12 cellular contexts compared by ENCODE assay signal in the genomic region with DNA sequence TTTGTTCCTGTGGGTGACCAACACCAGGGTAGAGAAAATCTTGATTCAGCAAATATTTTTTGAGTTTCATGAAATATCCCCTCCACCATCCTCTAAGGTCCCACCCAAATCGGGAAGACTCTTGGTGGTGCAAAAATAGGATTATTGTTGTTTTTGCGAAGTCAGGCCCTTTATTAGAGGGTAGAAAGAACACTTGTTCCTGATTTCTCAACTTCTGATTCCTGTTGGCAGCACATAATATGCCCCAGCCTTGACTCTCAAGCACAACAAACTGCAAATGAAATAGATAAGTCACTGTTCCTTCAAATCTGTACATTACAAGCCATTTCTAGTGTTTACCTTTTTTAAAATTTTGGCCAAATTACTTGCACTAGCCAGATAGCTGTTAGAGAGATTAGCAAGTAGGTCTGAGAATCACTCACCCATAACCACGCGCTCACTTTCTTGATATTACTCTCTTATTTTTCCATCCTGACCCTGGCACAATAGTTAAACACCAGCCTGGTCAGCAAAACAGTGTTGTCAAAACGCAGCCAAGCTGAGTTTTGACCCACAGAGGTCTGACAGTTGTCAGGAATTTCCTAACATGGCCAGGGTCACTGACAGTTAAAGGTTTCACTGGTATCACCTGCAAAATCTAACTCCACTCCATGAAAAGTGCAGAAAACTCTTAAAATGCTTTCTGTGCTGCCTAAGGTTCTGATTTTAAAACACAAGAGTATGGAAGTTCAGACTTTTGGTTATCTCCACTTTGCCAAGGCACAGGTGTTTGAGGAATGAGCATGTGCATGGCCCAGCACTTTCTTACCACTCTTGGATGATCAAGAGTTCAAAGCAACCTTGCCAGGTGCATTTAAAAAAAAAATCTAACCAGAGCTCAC.
DNase-seq lines count a peak whose midpoint lies in the region; ATAC-seq and TF ChIP-seq lines count a peak whose summit lies in the region.
"Had no signal": no experiment of that assay in that cellular context is flagged by ENCODE, and none has a peak within 500 bp of the region (broad histone marks: within the 10 kb centered on the region; RNA-seq: fewer than 3 reads in every experiment).

No MANE protein-coding gene starts in this region.

- peaks cover 3% of the 10 kb centered on the region for H3K36me3 Mint-ChIP-seq in mesothelial cell of epicardium
- H3K36me3 Mint-ChIP-seq in neural progenitor cell, result no peaks in the 10 kb centered on the region

- H3K36me3 ChIP-seq in neural progenitor cell, result no peaks in the 10 kb centered on the region

- no peaks in the 10 kb centered on the region for H3K4me1 ChIP-seq in neural progenitor cell

- no peak overlapping the region for H3K9ac ChIP-seq in neural progenitor cell

- no peaks in the 10 kb centered on the region for H3K79me2 ChIP-seq in neural progenitor cell (ENCODE audit: low read depth)

- H3K27me3 ChIP-seq in HL-60 (ENCODE audit: insufficient read depth, poor library complexity, severe bottlenecking) (no peaks in the 10 kb centered on the region), neural progenitor cell (no peaks in the 10 kb centered on the region)

- CTCF ChIA-PET in GM10248 (lab: Yijun Ruan, JAX), result interaction anchor here (1.1 to 1.6 kb wide), 3 partner anchors 16 to 56 kb away, joined by 3 to 6 read pairs (median 3); no protein-coding TSS in a partner anchor

- no peaks in the 10 kb centered on the region for H4K20me1 ChIP-seq in neural progenitor cell (ENCODE audit: low read depth)

- DNase-seq in HL-60 (ENCODE audit: low read depth in 1 of 2, low spot score in 1 of 2), result no peak
- DNase-seq in mesothelial cell of epicardium (ENCODE audit: low spot score in 2 of 2, unreplicated experiment in 2 of 2), result no peak
- DNase-seq in DMS153 (lab: John Stamatoyannopoulos, UW), result no peak
- no peak for DNase-seq in neural progenitor cell (ENCODE audit: low spot score)
- DNase-seq in GM10248 (ENCODE audit: extremely low spot score), result no peak
- DNase-seq: DMS79 treated with DMSO at 0.1 percent for 48 hours; HCEC 1CT; NCI-H1048; stimulated activated CD4-positive, alpha-beta T cell treated with anti-CD3 and anti-CD28 coated beads, Interleukin-4, amount 100 ng/mL, for 4 hours had no signal

- H3K4me1 Mint-ChIP-seq in mesothelial cell of epicardium, result peaks cover 33% of the 10 kb centered on the region
- peaks cover 13% of the 10 kb centered on the region for H3K4me1 Mint-ChIP-seq in neural progenitor cell

- no peak overlapping the region for H2AFZ ChIP-seq in neural progenitor cell (replicated peaks)

- peak; percentile 66 for ATAC-seq in GM18498 (IDR thresholded peaks at IDR 0.05; ENCODE audit: unreplicated experiment)
- ATAC-seq in GM21528 (IDR thresholded peaks at IDR 0.05; ENCODE audit: low FRiP score, unreplicated experiment), result peak; percentile 49
- ATAC-seq in HG03045 (IDR thresholded peaks at IDR 0.05; ENCODE audit: unreplicated experiment), result no peak

- H3K27ac ChIP-seq in HL-60 (replicated peaks) (peak overlapping the region; percentile 49), neural progenitor cell (no peak overlapping the region)

- H3K27me3 Mint-ChIP-seq in mesothelial cell of epicardium (ENCODE audit: low read depth) (no peaks in the 10 kb centered on the region), neural progenitor cell (ENCODE audit: insufficient read depth, low read depth) (peaks cover 7% of the 10 kb centered on the region)

- H3K4me3 ChIP-seq in HL-60 (replicated peaks; ENCODE audit: insufficient read depth, low read length), result no peak overlapping the region
- H3K4me3 ChIP-seq in neural progenitor cell, result no peak overlapping the region

- H3K27ac Mint-ChIP-seq in mesothelial cell of epicardium, result peak overlapping the region; percentile 41
- H3K27ac Mint-ChIP-seq in neural progenitor cell, result no peak overlapping the region

- peaks cover 4% of the 10 kb centered on the region for H3F3A ChIP-seq in neural progenitor cell (ENCODE audit: low read depth)

- H3K9me3 Mint-ChIP-seq in mesothelial cell of epicardium, result no peaks in the 10 kb centered on the region
- H3K9me3 Mint-ChIP-seq in neural progenitor cell, result no peaks in the 10 kb centered on the region

- no peak overlapping the region for H3K4me2 ChIP-seq in neural progenitor cell

- POLR2A ChIA-PET in GM10248 (lab: Yijun Ruan, JAX), result no interaction called here

- H3K4me3 Mint-ChIP-seq in mesothelial cell of epicardium (no peak overlapping the region), neural progenitor cell (no peak overlapping the region)

- no peak for TF ChIP-seq CTCF in HL-60 (IDR thresholded peaks at IDR 0.05; ENCODE audit: insufficient read depth, low read length)
- TF ChIP-seq CTCF in mesothelial cell of epicardium (IDR thresholded peaks at IDR 0.05; ENCODE audit: unreplicated experiment), result no peak
- no peak for TF ChIP-seq CTCF in neural progenitor cell (IDR thresholded peaks at IDR 0.05)
- no peak for TF ChIP-seq CTCF in GM10248 (IDR thresholded peaks at IDR 0.05; ENCODE audit: control extremely low read depth, extremely low read depth, low read depth, missing control alignments)

- H3K9me3 ChIP-seq in neural progenitor cell (ENCODE audit: low read depth), result no peaks in the 10 kb centered on the region
